9 cellular contexts compared by ENCODE assay signal in the genomic region with DNA sequence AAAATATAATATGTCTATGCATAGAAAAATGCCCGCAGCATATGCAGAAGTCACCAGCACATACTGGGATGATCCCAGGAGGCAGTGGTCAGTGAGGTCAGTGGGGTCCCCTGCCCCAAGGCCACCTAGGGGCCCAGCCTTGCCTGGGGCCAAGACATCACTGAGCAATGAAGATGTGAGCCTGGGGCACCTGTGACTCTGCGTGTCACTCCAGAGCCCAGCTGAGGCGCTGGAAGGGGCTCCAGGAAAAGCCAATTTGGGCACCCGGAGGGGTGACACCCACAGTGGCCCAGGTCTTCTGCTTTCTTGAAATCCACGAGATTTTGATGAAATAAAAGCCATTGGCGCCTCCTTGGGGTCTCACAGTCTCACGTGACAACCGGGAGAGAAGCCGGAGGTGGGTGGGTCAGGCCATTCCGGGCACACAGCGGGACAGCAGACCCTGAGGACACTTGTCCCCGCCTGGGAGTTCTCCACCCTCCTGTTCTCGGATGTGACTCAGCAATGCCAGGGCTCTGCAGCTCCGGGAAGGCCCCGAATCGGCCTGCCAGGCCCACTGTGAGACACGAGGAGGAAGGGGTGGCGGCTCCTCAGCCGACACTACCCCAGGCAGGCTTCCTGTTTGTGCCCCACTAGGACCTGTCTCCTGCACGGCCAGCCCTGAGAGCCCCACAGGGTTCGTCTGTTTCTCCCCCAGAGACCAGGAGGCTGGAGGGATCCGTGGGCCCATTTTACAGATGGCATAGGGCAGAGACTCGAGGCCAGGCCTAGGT. TPM values are rescaled to one million over a fixed set of nuclear protein-coding genes. Genes with fewer than 3 reads are reported as not detected.
DNase-seq lines count a peak whose midpoint lies in the region; ATAC-seq and TF ChIP-seq lines count a peak whose summit lies in the region.
"Had no signal": no experiment of that assay in that cellular context is flagged by ENCODE, and none has a peak within 500 bp of the region (broad histone marks: within the 10 kb centered on the region; RNA-seq: fewer than 3 reads in every experiment).

No MANE protein-coding gene starts in this region.

- peaks cover 10% of the 10 kb centered on the region for H3K4me1 Mint-ChIP-seq in activated T-helper 17 cell treated with anti-CD3 and anti-CD28 coated beads, Interleukin-2, amount 50 U/mL, for 72 hours

- intact Hi-C loops in lower leg skin (cut with DNase I; ENCODE audit: low total_unique reads) (loop anchor here (10.0 kb wide), 1 partner anchor 123 kb away; no protein-coding TSS in a partner anchor), tibial artery (cut with DNase I; ENCODE audit: low total_unique reads) (loop anchor here (5.0 kb wide), 1 partner anchor 116 kb away; no protein-coding TSS in a partner anchor)

- H3K4me3 ChIP-seq in lower leg skin (ENCODE audit: low read depth, poor library complexity, severe bottlenecking): no peak overlapping the region
- no peak overlapping the region for H3K4me3 ChIP-seq in tibial artery

- 49 to 66% methylated on average over 18 to 23 of the region's 23 CpGs for WGBS in lower leg skin, 2 donors

- H3K36me3 ChIP-seq in tibial artery: no peaks in the 10 kb centered on the region

- no peak for TF ChIP-seq POLR2A in lower leg skin (IDR thresholded peaks at IDR 0.05)

- no peaks in the 10 kb centered on the region for H3K9me3 Mint-ChIP-seq in activated T-helper 17 cell treated with anti-CD3 and anti-CD28 coated beads, Interleukin-2, amount 50 U/mL, for 72 hours

- TF ChIP-seq CTCF in lower leg skin (IDR thresholded peaks at IDR 0.05) (no peak), tibial artery (IDR thresholded peaks at IDR 0.05) (no peak)

- H3K27me3 ChIP-seq in tibial artery: peaks cover 0 to 64% of the 10 kb centered on the region in 2 donors

- peak; percentile 64 for DNase-seq in NCI-H460 (ENCODE audit: extremely low read depth, low read depth)
- peak; percentile 74 to 94 for DNase-seq in lower leg skin (ENCODE audit: low spot score in 2 of 2)
- DNase-seq in tibial artery: peak; percentile 77 to 83
- DNase-seq in D341Med (ENCODE audit: low spot score): no peak

- H3K27ac Mint-ChIP-seq in activated T-helper 17 cell treated with anti-CD3 and anti-CD28 coated beads, Interleukin-2, amount 50 U/mL, for 72 hours: peak overlapping the region; percentile 88

- H3K27me3 Mint-ChIP-seq in activated T-helper 17 cell treated with anti-CD3 and anti-CD28 coated beads, Interleukin-2, amount 50 U/mL, for 72 hours: no peaks in the 10 kb centered on the region

- ATAC-seq in GM19025 (IDR thresholded peaks at IDR 0.05; ENCODE audit: low read depth, unreplicated experiment): peak; percentile 28
- peak; percentile 87 for ATAC-seq in activated T-helper 17 cell treated with anti-CD3 and anti-CD28 coated beads, Interleukin-2, amount 50 U/mL, for 72 hours (replicated peaks)
- no peak for ATAC-seq in HG02938 (IDR thresholded peaks at IDR 0.05; ENCODE audit: unreplicated experiment)
- no peak for ATAC-seq in GM18517 (IDR thresholded peaks at IDR 0.05; ENCODE audit: unreplicated experiment)

- H3K27ac ChIP-seq in tibial artery: peak overlapping the region; percentile 14 to 39
- H3K27ac ChIP-seq: epithelial cell of prostate had no signal

- H3K9me3 ChIP-seq in tibial artery: no peaks in the 10 kb centered on the region

- peak overlapping the region; percentile 79 for H3K4me3 Mint-ChIP-seq in activated T-helper 17 cell treated with anti-CD3 and anti-CD28 coated beads, Interleukin-2, amount 50 U/mL, for 72 hours

- H3K4me1 ChIP-seq in tibial artery: peaks cover 0 to 18% (median 10%) of the 10 kb centered on the region in 4 donors

- no peaks in the 10 kb centered on the region for H3K36me3 Mint-ChIP-seq in activated T-helper 17 cell treated with anti-CD3 and anti-CD28 coated beads, Interleukin-2, amount 50 U/mL, for 72 hours (ENCODE audit: low read depth)

RNA-seq across cellular contexts. Expression of a gene that starts 24.4 kb away (rescaled TPM):
- 91.6 and 97.1 TPM in 2 replicates for total RNA-seq in NCI-H460 (2014; rRNA removed; shearing (Covaris generic))
- polyA plus RNA-seq in NCI-H460 (2014; cell fraction: nucleus; rRNA removed): 110 and 117 TPM in 2 replicates
- total RNA-seq in activated T-helper 17 cell treated with anti-CD3 and anti-CD28 coated beads, Interleukin-2, amount 50 U/mL, for 72 hours: 10 to 100 TPM; 41.1 to 53.6 TPM
- 100 to 1,000 TPM in 1 of 4 donors, 10 to 100 TPM in 3; 77.9 to 107 (median 81.5) TPM for total RNA-seq in lower leg skin

Comparison
In these comparisons a context has a peak if more than half of its experiments do, and no peak if none do; other contexts are left out.
1. ATAC-seq: peak in GM19025 (single experiment) and activated T-helper 17 cell treated with anti-CD3 and anti-CD28 coated beads, Interleukin-2, amount 50 U/mL, for 72 hours (single experiment); none in HG02938 (single experiment) and GM18517 (single experiment).